Comparison of ENCODE assay signal across 8 cellular contexts in genomic region chr16:8850279-8850885, GRCh38. TPM values are rescaled to one million over a fixed set of nuclear protein-coding genes. Genes with fewer than 3 reads are reported as not detected.
DNase-seq lines count a peak whose midpoint lies in the region; ATAC-seq and TF ChIP-seq lines count a peak whose summit lies in the region.

No MANE protein-coding gene starts in this region.

- POLR2A ChIA-PET in SK-N-SH (lab: Yijun Ruan, JAX): interaction anchor here (0.9 kb wide), 1 partner anchor 18 kb away, joined by 4 read pairs; the partner anchor contains the start of gene CARHSP1

- H3K4me2 ChIP-seq in SK-N-SH: peak overlapping the region; percentile 65

- CTCF ChIA-PET in SK-N-SH (lab: Yijun Ruan, JAX): interaction anchor here (1.2 kb wide), 1 partner anchor 14 kb away, joined by 5 read pairs; no protein-coding TSS in a partner anchor

- H3K27ac ChIP-seq in SK-N-SH (ENCODE audit: low read depth in 2 of 2, low read length in 1 of 2) (peak overlapping the region; percentile 53 to 82; a peak in 3 of 4 replicates), esophagus squamous epithelium (peak overlapping the region; percentile 76 to 85 (median 78))

- 41% methylated on average over 9 of the region's 11 CpGs for WGBS in SK-N-SH (ENCODE audit: low lambda C conversion rate)
- 17 to 18% methylated on average over 11 of the region's 11 CpGs for WGBS in esophagus squamous epithelium, 2 donors

- ATAC-seq in sciatic nerve (peak; percentile 74), HG03460 (IDR thresholded peaks at IDR 0.05; ENCODE audit: unreplicated experiment) (no peak), HG02610 (IDR thresholded peaks at IDR 0.05; ENCODE audit: unreplicated experiment) (no peak), HG03108 (IDR thresholded peaks at IDR 0.05; ENCODE audit: unreplicated experiment) (no peak)

- DNase-seq in SK-N-SH (peak; percentile 36), esophagus squamous epithelium (lab: John Stamatoyannopoulos, UW) (no peak), sciatic nerve (ENCODE audit: low spot score) (peak; percentile 72), SK-N-DZ (ENCODE audit: low spot score) (no peak)

- H3K9me2 ChIP-seq in SK-N-SH: no peaks in the 10 kb centered on the region

- peaks cover 64% of the 10 kb centered on the region for H3F3A ChIP-seq in SK-N-SH (replicated peaks; ENCODE audit: insufficient read depth)

- intact Hi-C loops in esophagus squamous epithelium (cut with DNase I) (no loop called here), sciatic nerve (cut with DNase I) (no loop called here)

- H3K79me2 ChIP-seq in SK-N-SH (ENCODE audit: insufficient read depth): peaks cover 28% of the 10 kb centered on the region; the same call in 1 of the 2 replicates

- no peak overlapping the region for H2AFZ ChIP-seq in SK-N-SH (ENCODE audit: low read depth)

- peaks cover 37% of the 10 kb centered on the region for H4K20me1 ChIP-seq in SK-N-SH (ENCODE audit: insufficient read depth)

- TF ChIP-seq CTCF in SK-N-SH (IDR thresholded peaks at IDR 0.05) (no peak), esophagus squamous epithelium (IDR thresholded peaks at IDR 0.05) (no peak)

- H3K27me3 ChIP-seq in SK-N-SH (ENCODE audit: insufficient read depth): no peaks in the 10 kb centered on the region
- H3K27me3 ChIP-seq in esophagus squamous epithelium: no peaks in the 10 kb centered on the region

- H3K9me3 ChIP-seq in SK-N-SH (no peaks in the 10 kb centered on the region), esophagus squamous epithelium (no peaks in the 10 kb centered on the region)

- H3K4me3 ChIP-seq in SK-N-SH (ENCODE audit: low read depth in 2 of 2, low read length in 1 of 2): no peak overlapping the region
- H3K4me3 ChIP-seq in esophagus squamous epithelium: no peak overlapping the region

- H3K36me3 ChIP-seq in SK-N-SH (replicated peaks in 1 of 2; ENCODE audit: control insufficient read depth in 1 of 2, insufficient read depth in 2 of 2, low read length in 1 of 2): peaks cover 23 to 37% of the 10 kb centered on the region in 2 experiments
- H3K36me3 ChIP-seq in esophagus squamous epithelium: peaks cover 12 to 73% (median 12%) of the 10 kb centered on the region in 3 donors

- peak overlapping the region; percentile 25; the same call in 1 of the 2 replicates for H3K9ac ChIP-seq in SK-N-SH

- TF ChIP-seq POLR2A in GM19193 (IDR thresholded peaks at IDR 0.05; ENCODE audit: extremely low read depth, insufficient read depth, insufficient read length) (peak; percentile 34), esophagus squamous epithelium (IDR thresholded peaks at IDR 0.05) (no peak)

- TF ChIP-seq EP300 in SK-N-SH (IDR thresholded peaks at IDR 0.05; ENCODE audit: borderline replicate concordance in 1 of 2, low read depth in 1 of 2, low read length in 1 of 2): peak in 1 of 2 experiments; percentile 39; a peak in 1 of 4 replicates

- TF ChIP-seq RAD21 in SK-N-SH (IDR thresholded peaks at IDR 0.05; ENCODE audit: low read length): no peak

- peaks cover 13 to 21% of the 10 kb centered on the region in 2 experiments; a peak in 3 of 4 replicates for H3K4me1 ChIP-seq in SK-N-SH (ENCODE audit: control insufficient read depth in 1 of 2, insufficient read depth in 2 of 2, low read depth in 1 of 2, low read length in 1 of 2)
- H3K4me1 ChIP-seq in esophagus squamous epithelium: peaks cover 10 to 70% (median 32%) of the 10 kb centered on the region in 3 donors

TF ChIP-seq in SK-N-SH, 30 proteins besides CTCF, POLR2A, EP300 and RAD21:
- TF ChIP-seq MEF2A (IDR thresholded peaks at IDR 0.05; ENCODE audit: borderline replicate concordance, low read depth): no peak
- TF ChIP-seq TEAD4 (IDR thresholded peaks at IDR 0.05; ENCODE audit: borderline replicate concordance, insufficient read depth): no peak
- no peak for TF ChIP-seq RXRA (IDR thresholded peaks at IDR 0.05; ENCODE audit: borderline replicate concordance, low read depth)
- TF ChIP-seq POLR2AphosphoS5 (IDR thresholded peaks at IDR 0.05; ENCODE audit: low read depth, low read length): peak; percentile 63
- TF ChIP-seq IRF3 (IDR thresholded peaks at IDR 0.05; ENCODE audit: low read depth, low read length): no peak
- peak; percentile 61; the same call in 1 of the 2 replicates for TF ChIP-seq NFIC (IDR thresholded peaks at IDR 0.05; ENCODE audit: borderline replicate concordance)
- no peak for TF ChIP-seq TAF1 (IDR thresholded peaks at IDR 0.05; ENCODE audit: borderline replicate concordance, low read depth, low read length)
- TF ChIP-seq FOSL2 (IDR thresholded peaks at IDR 0.05; ENCODE audit: borderline replicate concordance, low read depth): no peak
- TF ChIP-seq REST (IDR thresholded peaks at IDR 0.05; ENCODE audit: low read depth, low read length): no peak
- TF ChIP-seq TCF12 (IDR thresholded peaks at IDR 0.05): peak; percentile 60
- TF ChIP-seq, protein P1, sequence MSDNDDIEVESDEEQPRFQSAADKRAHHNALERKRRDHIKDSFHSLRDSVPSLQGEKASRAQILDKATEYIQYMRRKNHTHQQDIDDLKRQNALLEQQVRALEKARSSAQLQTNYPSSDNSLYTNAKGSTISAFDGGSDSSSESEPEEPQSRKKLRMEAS (IDR thresholded peaks at IDR 0.05; ENCODE audit: low read depth): peak; percentile 70
- TF ChIP-seq GABPA (IDR thresholded peaks at IDR 0.05; ENCODE audit: low read depth): peak; percentile 71
- TF ChIP-seq SIN3A (IDR thresholded peaks at IDR 0.05; ENCODE audit: borderline replicate concordance, low read depth, low read length): no peak

RNA-seq across cellular contexts. Expression of gene CARHSP1, which starts 18.4 kb away (rescaled TPM):
- 60.6 and 93.6 TPM in 2 replicates for polyA plus RNA-seq in SK-N-SH (2012; rRNA removed)
- polyA plus RNA-seq in SK-N-SH (2012; cell fraction: cytosol; rRNA removed): 41.7 and 53.3 TPM in 2 replicates
- 56.6 and 82.5 TPM in 2 replicates for polyA plus RNA-seq in SK-N-SH (2012; cell fraction: nucleus; rRNA removed)
- total RNA-seq in esophagus squamous epithelium (100 to 1,000 TPM in 3 of 4 donors, 10 to 100 TPM in 1; 84.5 to 244 (median 159) TPM), sciatic nerve (118 TPM)
- polyA plus RNA-seq in SK-N-DZ (2014; cell fraction: cytosol; rRNA removed): 257 and 292 TPM in 2 replicates
- 158 and 171 TPM in 2 replicates for polyA plus RNA-seq in SK-N-DZ (2014; cell fraction: nucleus; rRNA removed)

RNA-seq across cellular contexts. Expression of gene LITAFD, which starts 31.8 kb away (rescaled TPM):
- polyA plus RNA-seq in SK-N-SH (2012; rRNA removed): not detected in 2 replicates
- polyA plus RNA-seq in SK-N-SH (2012; cell fraction: cytosol; rRNA removed): not detected in 2 replicates
- polyA plus RNA-seq in SK-N-SH (2012; cell fraction: nucleus; rRNA removed): not detected in 2 replicates
- not detected for total RNA-seq in esophagus squamous epithelium
- not detected for total RNA-seq in sciatic nerve
- polyA plus RNA-seq in SK-N-DZ (2014; cell fraction: cytosol; rRNA removed): not detected in 2 replicates
- polyA plus RNA-seq in SK-N-DZ (2014; cell fraction: nucleus; rRNA removed): not detected in 2 replicates

RNA-seq across cellular contexts. Expression of gene PMM2, which starts 52.7 kb away (rescaled TPM):
- polyA plus RNA-seq in SK-N-SH (2012; rRNA removed): 24.3 and 27.6 TPM in 2 replicates
- 23.4 and 28.8 TPM in 2 replicates for polyA plus RNA-seq in SK-N-SH (2012; cell fraction: cytosol; rRNA removed)
- 47.6 and 49.7 TPM in 2 replicates for polyA plus RNA-seq in SK-N-SH (2012; cell fraction: nucleus; rRNA removed)
- 10 to 100 TPM; 36.3 to 54.3 (median 41.4) TPM for total RNA-seq in esophagus squamous epithelium
- total RNA-seq in sciatic nerve: 45.4 TPM
- polyA plus RNA-seq in SK-N-DZ (2014; cell fraction: cytosol; rRNA removed): 26.8 and 32.5 TPM in 2 replicates
- 20.8 and 35.5 TPM in 2 replicates for polyA plus RNA-seq in SK-N-DZ (2014; cell fraction: nucleus; rRNA removed)

RNA-seq across cellular contexts. Expression of gene TMEM186, which starts 52.9 kb away (rescaled TPM):
- 13.2 and 18.2 TPM in 2 replicates for polyA plus RNA-seq in SK-N-SH (2012; rRNA removed)
- 16.1 and 16.8 TPM in 2 replicates for polyA plus RNA-seq in SK-N-SH (2012; cell fraction: cytosol; rRNA removed)
- 15.9 and 16.9 TPM in 2 replicates for polyA plus RNA-seq in SK-N-SH (2012; cell fraction: nucleus; rRNA removed)
- 1 to 10 TPM; 3.6 to 9.7 (median 8.6) TPM for total RNA-seq in esophagus squamous epithelium
- 8.1 TPM for total RNA-seq in sciatic nerve
- polyA plus RNA-seq in SK-N-DZ (2014; cell fraction: cytosol; rRNA removed): 10.1 and 10.9 TPM in 2 replicates
- 7.6 and 10.4 TPM in 2 replicates for polyA plus RNA-seq in SK-N-DZ (2014; cell fraction: nucleus; rRNA removed)

Comparison
In these comparisons a context has a peak if more than half of its experiments do, and no peak if none do; other contexts are left out.
1. DNase-seq: peak in SK-N-SH (single experiment) and sciatic nerve (single experiment); none in esophagus squamous epithelium (single experiment) and SK-N-DZ (single experiment).